Comparison of ENCODE assay signal across 1 cellular context in the genomic region with DNA sequence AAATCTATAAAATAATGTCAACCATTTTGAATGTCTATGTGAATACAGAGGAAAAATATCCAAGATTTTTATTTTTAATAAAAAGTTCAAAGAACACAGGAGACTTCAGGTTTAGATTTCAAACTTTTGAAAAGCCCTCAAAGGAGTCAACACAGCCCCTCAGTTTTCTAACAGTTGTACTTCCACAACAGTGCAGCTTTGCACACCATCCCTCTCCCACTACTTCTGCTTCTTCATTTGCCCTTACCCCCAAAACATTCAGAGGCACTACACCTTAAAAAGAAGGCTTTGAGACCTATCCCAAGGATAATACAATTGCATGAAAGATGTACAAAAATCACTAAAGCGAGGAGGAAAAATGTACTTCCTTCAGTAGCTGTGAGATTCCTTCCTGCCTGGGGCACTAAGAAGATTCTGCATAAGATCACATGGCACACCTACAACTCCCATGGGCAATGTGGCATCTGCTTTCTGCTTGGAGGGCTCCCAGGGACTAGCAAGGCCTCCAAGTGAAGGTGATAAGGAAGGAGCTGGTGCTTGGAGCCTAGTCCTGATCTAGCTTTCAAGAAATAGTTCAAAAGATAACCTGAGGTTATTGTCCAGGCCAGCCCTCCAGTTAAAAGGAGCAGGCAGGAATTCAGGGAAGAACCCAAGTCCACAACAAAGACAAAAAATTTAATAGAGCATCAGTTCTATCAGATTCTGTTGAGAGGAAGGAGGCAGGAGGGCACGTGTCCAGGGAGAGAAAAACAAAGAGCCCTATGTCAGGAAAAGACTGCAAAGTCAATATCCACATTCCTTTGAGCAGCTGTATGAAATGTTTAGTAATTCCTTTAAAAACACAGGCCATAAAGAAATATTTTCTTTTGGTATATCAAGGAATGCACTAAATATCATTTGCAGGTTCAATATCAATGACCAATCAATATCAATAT.
TF ChIP-seq lines count a peak whose summit lies in the region.

No MANE protein-coding gene starts in this region.

TF ChIP-seq in GM23338, 12 proteins besides CTCF, POLR2A, EP300 and RAD21 (continued from another document):
- TF ChIP-seq, protein P1, sequence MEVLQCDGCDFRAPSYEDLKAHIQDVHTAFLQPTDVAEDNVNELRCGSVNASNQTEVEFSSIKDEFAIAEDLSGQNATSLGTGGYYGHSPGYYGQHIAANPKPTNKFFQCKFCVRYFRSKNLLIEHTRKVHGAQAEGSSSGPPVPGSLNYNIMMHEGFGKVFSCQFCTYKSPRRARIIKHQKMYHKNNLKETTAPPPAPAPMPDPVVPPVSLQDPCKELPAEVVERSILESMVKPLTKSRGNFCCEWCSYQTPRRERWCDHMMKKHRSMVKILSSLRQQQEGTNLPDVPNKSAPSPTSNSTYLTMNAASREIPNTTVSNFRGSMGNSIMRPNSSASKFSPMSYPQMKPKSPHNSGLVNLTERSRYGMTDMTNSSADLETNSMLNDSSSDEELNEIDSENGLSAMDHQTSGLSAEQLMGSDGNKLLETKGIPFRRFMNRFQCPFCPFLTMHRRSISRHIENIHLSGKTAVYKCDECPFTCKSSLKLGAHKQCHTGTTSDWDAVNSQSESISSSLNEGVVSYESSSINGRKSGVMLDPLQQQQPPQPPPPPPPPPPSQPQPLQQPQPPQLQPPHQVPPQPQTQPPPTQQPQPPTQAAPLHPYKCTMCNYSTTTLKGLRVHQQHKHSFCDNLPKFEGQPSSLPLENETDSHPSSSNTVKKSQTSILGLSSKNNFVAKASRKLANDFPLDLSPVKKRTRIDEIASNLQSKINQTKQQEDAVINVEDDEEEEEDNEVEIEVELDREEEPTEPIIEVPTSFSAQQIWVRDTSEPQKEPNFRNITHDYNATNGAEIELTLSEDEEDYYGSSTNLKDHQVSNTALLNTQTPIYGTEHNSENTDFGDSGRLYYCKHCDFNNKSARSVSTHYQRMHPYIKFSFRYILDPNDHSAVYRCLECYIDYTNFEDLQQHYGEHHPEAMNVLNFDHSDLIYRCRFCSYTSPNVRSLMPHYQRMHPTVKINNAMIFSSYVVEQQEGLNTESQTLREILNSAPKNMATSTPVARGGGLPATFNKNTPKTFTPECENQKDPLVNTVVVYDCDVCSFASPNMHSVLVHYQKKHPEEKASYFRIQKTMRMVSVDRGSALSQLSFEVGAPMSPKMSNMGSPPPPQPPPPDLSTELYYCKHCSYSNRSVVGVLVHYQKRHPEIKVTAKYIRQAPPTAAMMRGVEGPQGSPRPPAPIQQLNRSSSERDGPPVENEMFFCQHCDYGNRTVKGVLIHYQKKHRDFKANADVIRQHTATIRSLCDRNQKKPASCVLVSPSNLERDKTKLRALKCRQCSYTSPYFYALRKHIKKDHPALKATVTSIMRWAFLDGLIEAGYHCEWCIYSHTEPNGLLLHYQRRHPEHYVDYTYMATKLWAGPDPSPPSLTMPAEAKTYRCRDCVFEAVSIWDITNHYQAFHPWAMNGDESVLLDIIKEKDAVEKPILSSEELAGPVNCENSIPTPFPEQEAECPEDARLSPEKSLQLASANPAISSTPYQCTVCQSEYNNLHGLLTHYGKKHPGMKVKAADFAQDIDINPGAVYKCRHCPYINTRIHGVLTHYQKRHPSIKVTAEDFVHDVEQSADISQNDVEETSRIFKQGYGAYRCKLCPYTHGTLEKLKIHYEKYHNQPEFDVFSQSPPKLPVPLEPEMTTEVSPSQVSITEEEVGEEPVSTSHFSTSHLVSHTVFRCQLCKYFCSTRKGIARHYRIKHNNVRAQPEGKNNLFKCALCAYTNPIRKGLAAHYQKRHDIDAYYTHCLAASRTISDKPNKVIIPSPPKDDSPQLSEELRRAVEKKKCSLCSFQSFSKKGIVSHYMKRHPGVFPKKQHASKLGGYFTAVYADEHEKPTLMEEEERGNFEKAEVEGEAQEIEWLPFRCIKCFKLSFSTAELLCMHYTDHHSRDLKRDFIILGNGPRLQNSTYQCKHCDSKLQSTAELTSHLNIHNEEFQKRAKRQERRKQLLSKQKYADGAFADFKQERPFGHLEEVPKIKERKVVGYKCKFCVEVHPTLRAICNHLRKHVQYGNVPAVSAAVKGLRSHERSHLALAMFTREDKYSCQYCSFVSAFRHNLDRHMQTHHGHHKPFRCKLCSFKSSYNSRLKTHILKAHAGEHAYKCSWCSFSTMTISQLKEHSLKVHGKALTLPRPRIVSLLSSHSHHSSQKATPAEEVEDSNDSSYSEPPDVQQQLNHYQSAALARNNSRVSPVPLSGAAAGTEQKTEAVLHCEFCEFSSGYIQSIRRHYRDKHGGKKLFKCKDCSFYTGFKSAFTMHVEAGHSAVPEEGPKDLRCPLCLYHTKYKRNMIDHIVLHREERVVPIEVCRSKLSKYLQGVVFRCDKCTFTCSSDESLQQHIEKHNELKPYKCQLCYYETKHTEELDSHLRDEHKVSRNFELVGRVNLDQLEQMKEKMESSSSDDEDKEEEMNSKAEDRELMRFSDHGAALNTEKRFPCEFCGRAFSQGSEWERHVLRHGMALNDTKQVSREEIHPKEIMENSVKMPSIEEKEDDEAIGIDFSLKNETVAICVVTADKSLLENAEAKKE (CRISPR knock-in tag; IDR thresholded peaks at IDR 0.05), result no peak
- no peak for TF ChIP-seq EZH2phosphoT487 (IDR thresholded peaks at IDR 0.05; ENCODE audit: unreplicated experiment)
- TF ChIP-seq POLR2AphosphoS5 (IDR thresholded peaks at IDR 0.05; ENCODE audit: low read depth), result no peak
- TF ChIP-seq CREB1 (CRISPR knock-in tag; IDR thresholded peaks at IDR 0.05; ENCODE audit: low read depth), result no peak
- TF ChIP-seq NANOG (IDR thresholded peaks at IDR 0.05; ENCODE audit: borderline replicate concordance), result no peak
- TF ChIP-seq REST (IDR thresholded peaks at IDR 0.05; ENCODE audit: unreplicated experiment), result no peak
- TF ChIP-seq STAT1 (IDR thresholded peaks at IDR 0.05; ENCODE audit: unreplicated experiment), result no peak
TF ChIP-seq in GM23338: peak in this region for 0.
